Comparison of ENCODE assay signal across 11 cellular contexts in the genomic region with DNA sequence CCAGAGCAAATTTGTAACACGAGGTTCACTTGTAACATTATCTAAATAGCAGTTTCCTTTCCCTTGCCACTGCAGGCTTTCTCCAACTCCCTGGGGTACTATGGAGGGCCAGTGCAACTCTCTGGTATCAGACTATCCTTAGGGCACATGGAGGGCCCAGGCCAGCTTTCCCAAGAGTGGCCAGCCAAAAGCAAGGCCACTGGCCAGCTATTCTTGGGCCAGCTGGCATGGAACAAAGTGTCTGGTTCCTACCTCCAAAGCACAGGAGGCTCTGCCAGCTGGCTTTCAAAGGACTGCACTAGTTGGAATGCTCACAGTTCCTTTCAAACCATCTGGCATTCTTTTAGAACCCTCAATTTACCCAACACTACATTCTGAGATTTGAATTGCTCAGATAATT. TPM values are rescaled to one million over a fixed set of nuclear protein-coding genes. Genes with fewer than 3 reads are reported as not detected.
DNase-seq lines count a peak whose midpoint lies in the region; ATAC-seq and TF ChIP-seq lines count a peak whose summit lies in the region.
"Had no signal": no experiment of that assay in that cellular context is flagged by ENCODE, and none has a peak within 500 bp of the region (broad histone marks: within the 10 kb centered on the region; RNA-seq: fewer than 3 reads in every experiment).

No MANE protein-coding gene starts in this region.

- intact Hi-C loops in left ventricle myocardium inferior (cut with micrococcal nuclease) (no loop called here), sigmoid colon (cut with DNase I) (no loop called here)
- intact Hi-C loops in activated CD4-positive, alpha-beta T cell treated with anti-CD3 and anti-CD28 coated beads for 36 hours (cut with DNase I, micrococcal nuclease) = no loop called here

- H3K36me3 Mint-ChIP-seq in activated T-cell treated with anti-CD3 and anti-CD28 coated beads, Interleukin-2, amount 50 U/mL, for 24 hours (ENCODE audit: low read depth) = peaks cover 4% of the 10 kb centered on the region
- H3K36me3 Mint-ChIP-seq in activated CD4-positive, alpha-beta T cell treated with anti-CD3 and anti-CD28 coated beads for 36 hours (ENCODE audit: low read depth) = peaks cover 2% of the 10 kb centered on the region

- POLR2A ChIA-PET in activated CD4-positive, alpha-beta T cell treated with anti-CD3 and anti-CD28 coated beads for 36 hours (lab: Charles Lee) = no interaction called here

- H3K27me3 ChIP-seq in GM23248 (replicated peaks; ENCODE audit: insufficient read depth) (no peaks in the 10 kb centered on the region), left ventricle myocardium inferior (ENCODE audit: low read depth) (no peaks in the 10 kb centered on the region), sigmoid colon (no peaks in the 10 kb centered on the region)

- no peak overlapping the region for H2AFZ ChIP-seq in GM23248

- no peaks in the 10 kb centered on the region for H3K9me3 Mint-ChIP-seq in activated T-cell treated with anti-CD3 and anti-CD28 coated beads, Interleukin-2, amount 50 U/mL, for 24 hours
- no peaks in the 10 kb centered on the region for H3K9me3 Mint-ChIP-seq in activated CD4-positive, alpha-beta T cell treated with anti-CD3 and anti-CD28 coated beads for 36 hours (ENCODE audit: low read depth)

- peak; percentile 44 for DNase-seq in GM23248
- peak in 47 of 56 donors; percentile 2 to 86 (median 42) for DNase-seq in amygdala (lab: John Stamatoyannopoulos, UW)
- DNase-seq in left ventricle myocardium inferior = peak; percentile 71
- peak; percentile 76 for DNase-seq in sigmoid colon
- DNase-seq in activated T-cell treated with anti-CD3 and anti-CD28 coated beads, Interleukin-2, amount 50 U/mL, for 24 hours = no peak
- DNase-seq in GM20000 (ENCODE audit: low spot score) = no peak
- DNase-seq in activated CD4-positive, alpha-beta T cell treated with anti-CD3 and anti-CD28 coated beads for 36 hours = no peak
- DNase-seq: DMS79 treated with DMSO at 0.1 percent for 48 hours, NCI-H2081 had no signal

- H3K9ac ChIP-seq in GM23248 = no peak overlapping the region

- H3K4me1 ChIP-seq in GM23248 (ENCODE audit: insufficient read depth) (peaks cover 12% of the 10 kb centered on the region; the same call in 1 of the 2 replicates), left ventricle myocardium inferior (peaks cover 23% of the 10 kb centered on the region), sigmoid colon (peaks cover 0 to 23% (median 19%) of the 10 kb centered on the region in 4 donors)

- H3F3A ChIP-seq in GM23248 (ENCODE audit: insufficient read depth) = peaks cover 2% of the 10 kb centered on the region; the same call in 1 of the 2 replicates

- no peak for TF ChIP-seq POLR2A in sigmoid colon (IDR thresholded peaks at IDR 0.05)

- H3K27ac ChIP-seq in GM23248 = 0 out of 2 replicates have a peak overlapping the region, but pooled peaks have one; percentile 0
- H3K27ac ChIP-seq in left ventricle myocardium inferior (replicated peaks) = peak overlapping the region; percentile 66
- H3K27ac ChIP-seq in sigmoid colon = peak overlapping the region; percentile 7 to 70 (median 49)
- H3K27ac ChIP-seq: HL-60 had no signal

- WGBS in GM23248 (ENCODE audit: low coverage in 1 of 2, low lambda C conversion rate in 2 of 2, missing lambda C conversion rate in 2 of 2), 2 experiments = 8 to 19% methylated on average over 1 of the region's 1 CpG
- WGBS in sigmoid colon, 2 donors = 45 to 63% methylated on average over 1 of the region's 1 CpG

- TF ChIP-seq EP300 in sigmoid colon (IDR thresholded peaks at IDR 0.05) = no peak

- H3K4me3 ChIP-seq in GM23248 (no peak overlapping the region), left ventricle myocardium inferior (no peak overlapping the region), sigmoid colon (no peak overlapping the region)

- no peak overlapping the region for H3K27ac Mint-ChIP-seq in activated T-cell treated with anti-CD3 and anti-CD28 coated beads, Interleukin-2, amount 50 U/mL, for 24 hours
- no peak overlapping the region for H3K27ac Mint-ChIP-seq in activated CD4-positive, alpha-beta T cell treated with anti-CD3 and anti-CD28 coated beads for 36 hours

- H3K9me2 ChIP-seq in GM23248 (ENCODE audit: insufficient read depth) = no peaks in the 10 kb centered on the region

- CTCF ChIA-PET in activated CD4-positive, alpha-beta T cell treated with anti-CD3 and anti-CD28 coated beads for 36 hours (lab: Charles Lee) = interaction anchor here (0.9 to 2.0 kb wide), 3 partner anchors 14 to 186 kb away, joined by 3 to 8 read pairs (median 4); a partner anchor contains a TSS

- H3K4me2 ChIP-seq in GM23248 (ENCODE audit: unreplicated experiment) = no peak overlapping the region

- H4K20me1 ChIP-seq in GM23248 (ENCODE audit: insufficient read depth) = peaks cover 4% of the 10 kb centered on the region

- TF ChIP-seq CTCF in left ventricle myocardium inferior (IDR thresholded peaks at IDR 0.05; ENCODE audit: borderline replicate concordance) (no peak), sigmoid colon (IDR thresholded peaks at IDR 0.05) (no peak), GM20000 (IDR thresholded peaks at IDR 0.05; ENCODE audit: extremely low read depth, missing control alignments) (no peak)

- peaks cover 98% of the 10 kb centered on the region for H3K79me2 ChIP-seq in GM23248 (ENCODE audit: insufficient read depth)

- peaks cover 43% of the 10 kb centered on the region for H3K4me1 Mint-ChIP-seq in activated T-cell treated with anti-CD3 and anti-CD28 coated beads, Interleukin-2, amount 50 U/mL, for 24 hours (ENCODE audit: low read depth)
- H3K4me1 Mint-ChIP-seq in activated CD4-positive, alpha-beta T cell treated with anti-CD3 and anti-CD28 coated beads for 36 hours = peaks cover 24% of the 10 kb centered on the region

- no peak for ATAC-seq in activated CD4-positive, alpha-beta T cell treated with anti-CD3 and anti-CD28 coated beads for 36 hours
- ATAC-seq in HG03139 (IDR thresholded peaks at IDR 0.05; ENCODE audit: unreplicated experiment) = no peak

- in situ Hi-C loops in GM23248 (cut with MboI) = no loop called here

- H3K4me3 Mint-ChIP-seq in activated T-cell treated with anti-CD3 and anti-CD28 coated beads, Interleukin-2, amount 50 U/mL, for 24 hours = no peak overlapping the region
- no peak overlapping the region for H3K4me3 Mint-ChIP-seq in activated CD4-positive, alpha-beta T cell treated with anti-CD3 and anti-CD28 coated beads for 36 hours

- H3K9me3 ChIP-seq in GM23248 (ENCODE audit: low read depth) (no peaks in the 10 kb centered on the region), left ventricle myocardium inferior (replicated peaks) (no peaks in the 10 kb centered on the region), sigmoid colon (no peaks in the 10 kb centered on the region)

- H3K36me3 ChIP-seq in GM23248 (ENCODE audit: low read depth) (no peaks in the 10 kb centered on the region), left ventricle myocardium inferior (no peaks in the 10 kb centered on the region), sigmoid colon (no peaks in the 10 kb centered on the region)

- no peaks in the 10 kb centered on the region for H3K27me3 Mint-ChIP-seq in activated T-cell treated with anti-CD3 and anti-CD28 coated beads, Interleukin-2, amount 50 U/mL, for 24 hours
- no peaks in the 10 kb centered on the region for H3K27me3 Mint-ChIP-seq in activated CD4-positive, alpha-beta T cell treated with anti-CD3 and anti-CD28 coated beads for 36 hours

RNA-seq across cellular contexts. Expression of a gene that starts 8.7 kb away (rescaled TPM):
- 20.1 and 24.7 TPM in 2 replicates for total RNA-seq in GM23248 (2014; rRNA removed; shearing (Covaris generic))
- polyA plus RNA-seq in GM23248 (2016; fragmentation: Nextera tagmentation; extraction: Ambion mirVana) (44.8 and 47.4 TPM in 2 replicates), sigmoid colon (1 to 10 TPM in 2 of 3 donors, under 1 TPM in 1; 0.60 to 4.6 (median 1.4) TPM)
- total RNA-seq in left ventricle myocardium inferior (5.1 TPM), sigmoid colon (10 to 100 TPM in 2 of 4 donors, 1 to 10 TPM in 2; 5.6 to 11.0 (median 9.9) TPM)
- total RNA-seq in activated CD4-positive, alpha-beta T cell treated with anti-CD3 and anti-CD28 coated beads for 36 hours = 10 to 100 TPM; 11.6 to 14.8 TPM

Comparison
In these comparisons a context has a peak if more than half of its experiments do, and no peak if none do; other contexts are left out.
1. DNase-seq: peak in GM23248 (single experiment), amygdala (47 of 56), left ventricle myocardium inferior (single experiment) and sigmoid colon (single experiment); none in activated T-cell treated with anti-CD3 and anti-CD28 coated beads, Interleukin-2, amount 50 U/mL, for 24 hours (single experiment), GM20000 (single experiment) and activated CD4-positive, alpha-beta T cell treated with anti-CD3 and anti-CD28 coated beads for 36 hours (single experiment).
2. H3K27ac ChIP-seq: peak in every context shown above with its lines; median percentile 66 in left ventricle myocardium inferior; 49 in sigmoid colon; 0 in GM23248.